Comparison of ENCODE assay signal across 8 cellular contexts in genomic region chr15:66498501-66499386, GRCh38. TPM values are rescaled to one million over a fixed set of nuclear protein-coding genes. Genes with fewer than 3 reads are reported as not detected.
A peak's percentile ranks its signal among the peaks of the same experiment; 100 is the strongest.
DNase-seq lines count a peak whose midpoint lies in the region; TF ChIP-seq lines count a peak whose summit lies in the region.

No MANE protein-coding gene starts in this region.

- DNase-seq in DMS 273 (lab: John Stamatoyannopoulos, UW; ENCODE audit: unreplicated experiment) (peak; percentile 57), immature natural killer cell (peak; percentile 16 to 56 (median 34)), transverse colon (no peak), HEK293T (ENCODE audit: extremely low spot score) (no peak), KG1 (lab: John Stamatoyannopoulos, UW) (no peak), NCI-H226 (no peak)
- peak; percentile 47 for DNase-seq in Jurkat, Clone E6-1 (ENCODE audit: low read depth, low spot score)
- DNase-seq in activated T-cell treated with anti-CD3 and anti-CD28 coated beads, Interleukin-2, amount 50 U/mL, for 48 hours = peak; percentile 37 to 40

- CTCF ChIA-PET in HEK293T (lab: Yijun Ruan, JAX) = interaction anchor here (0.6 to 2.5 kb wide), 19 partner anchors 8 to 1105 kb away, joined by 3 to 12 read pairs (median 3); partner anchors contain the start of genes LCTL and MAP2K1

- H3K36me3 ChIP-seq in transverse colon = peaks cover 0 to 47% (median 22%) of the 10 kb centered on the region in 4 donors

- peak overlapping the region; percentile 83 to 94 (median 91) for H3K27ac ChIP-seq in transverse colon

- peak overlapping the region in 2 of 5 donors; percentile 34 to 95 for H3K4me3 Mint-ChIP-seq in immature natural killer cell

- no peaks in the 10 kb centered on the region for H3K9me3 Mint-ChIP-seq in immature natural killer cell

- H3K36me3 Mint-ChIP-seq in immature natural killer cell = peaks cover 22 to 55% (median 28%) of the 10 kb centered on the region in 3 donors

- TF ChIP-seq CTCF in transverse colon (IDR thresholded peaks at IDR 0.05) = peak in 4 of 5 experiments; percentile 24 to 51 (median 34)

- no peaks in the 10 kb centered on the region for H3K27me3 ChIP-seq in transverse colon

- TF ChIP-seq POLR2A in transverse colon (IDR thresholded peaks at IDR 0.05) = no peak

- H3K27me3 Mint-ChIP-seq in immature natural killer cell (ENCODE audit: low read depth in 3 of 3) = peaks cover 9 to 19% (median 9%) of the 10 kb centered on the region in 3 donors

- H3K4me3 ChIP-seq in Jurkat, Clone E6-1 (ENCODE audit: low read length) = no peak overlapping the region
- no peak overlapping the region for H3K4me3 ChIP-seq in transverse colon

- in situ Hi-C loops in transverse colon (cut with MboI; ENCODE audit: low pct_ligation_motif_present in 1 of 4, low pct_unique_long_range_greater_than_20kb in 1 of 4, low sequenced_read_pairs in 3 of 4) = loop anchor here in 3 of 4 donors (5.0 to 25.0 kb wide), 3 partner anchors 111 to 144 kb away; partner anchors contain the start of genes MAP2K1 (in 1 of the 3) and TIPIN (in 1 of the 3)

- H3K9me3 ChIP-seq in transverse colon = no peaks in the 10 kb centered on the region

- intact Hi-C loops in transverse colon (cut with DNase I; ENCODE audit: low total_unique reads) = no loop called here

- H3K27ac Mint-ChIP-seq in immature natural killer cell = peak overlapping the region; percentile 96 to 98 (median 97)

- peaks cover 20 to 40% (median 27%) of the 10 kb centered on the region in 4 donors for H3K4me1 ChIP-seq in transverse colon

- H3K4me1 Mint-ChIP-seq in immature natural killer cell = peaks cover 43 to 60% of the 10 kb centered on the region in 2 donors

- WGBS in transverse colon (ENCODE audit: low coverage in 1 of 2), 2 donors = 52 to 55% methylated on average over 3 of the region's 3 CpGs

- POLR2A ChIA-PET in HEK293T (lab: Yijun Ruan, JAX) = interaction anchor here (1.0 to 5.5 kb wide), 10 partner anchors 9 to 204 kb away, joined by 3 to 35 read pairs (median 4); partner anchors contain the start of genes MAP2K1 and TIPIN

- TF ChIP-seq EP300 in transverse colon (IDR thresholded peaks at IDR 0.05; ENCODE audit: low read depth) = no peak

TF ChIP-seq in HEK293T, 16 proteins besides CTCF, POLR2A, EP300 and RAD21:
- TF ChIP-seq ARNT (IDR thresholded peaks at IDR 0.05) (no peak), TARDBP (IDR thresholded peaks at IDR 0.05) (no peak), SP1 (IDR thresholded peaks at IDR 0.05) (no peak), SUZ12 (IDR thresholded peaks at IDR 0.05) (no peak)

RNA-seq across cellular contexts. Expression of gene SNAPC5, which starts 1.2 kb away (rescaled TPM):
- 60.2 TPM for polyA plus RNA-seq in Jurkat, Clone E6-1 (2012; ENCODE audit: insufficient read depth, insufficient read length)
- 10 to 100 TPM; 48.9 to 88.4 (median 49.8) TPM for polyA plus RNA-seq in immature natural killer cell
- total RNA-seq in transverse colon = 10 to 100 TPM in 3 of 4 donors, 1 to 10 TPM in 1; 2.6 to 64.0 (median 32.1) TPM

RNA-seq across cellular contexts. Expression of gene RPL4, which starts 5.9 kb away (rescaled TPM):
- polyA plus RNA-seq in Jurkat, Clone E6-1 (2012; ENCODE audit: insufficient read depth, insufficient read length) = 5,228 TPM
- 100 to 1,000 TPM; 391 to 659 (median 556) TPM for polyA plus RNA-seq in immature natural killer cell
- 1,000 to 10,000 TPM; 1,084 to 1,586 (median 1,392) TPM for total RNA-seq in transverse colon

RNA-seq across cellular contexts. Expression of gene ZWILCH, which starts 6.4 kb away (rescaled TPM):
- 38.5 TPM for polyA plus RNA-seq in Jurkat, Clone E6-1 (2012; ENCODE audit: insufficient read depth, insufficient read length)
- 10 to 100 TPM in 2 of 3 donors, 1 to 10 TPM in 1; 9.2 to 16.6 (median 12.5) TPM for polyA plus RNA-seq in immature natural killer cell
- 1 to 10 TPM; 1.9 to 6.8 (median 4.4) TPM for total RNA-seq in transverse colon

Comparison
In these comparisons a context has a peak if more than half of its experiments do, and no peak if none do; other contexts are left out.
1. DNase-seq: peak in DMS 273 (single experiment), Jurkat, Clone E6-1 (single experiment), activated T-cell treated with anti-CD3 and anti-CD28 coated beads, Interleukin-2, amount 50 U/mL, for 48 hours (2 of 2) and immature natural killer cell (3 of 3); none in transverse colon (single experiment), HEK293T (single experiment), KG1 (single experiment) and NCI-H226 (single experiment).